Comparison of ENCODE assay signal across 8 cellular contexts in genomic region chr5:150625831-150626746, GRCh38. TPM values are rescaled to one million over a fixed set of nuclear protein-coding genes. Genes with fewer than 3 reads are reported as not detected.
DNase-seq lines count a peak whose midpoint lies in the region; ATAC-seq and TF ChIP-seq lines count a peak whose summit lies in the region.

No MANE protein-coding gene starts in this region.

- H3K27ac ChIP-seq in breast epithelium = peak overlapping the region; percentile 71 to 95
- H3K27ac ChIP-seq in thoracic aorta = peak overlapping the region; percentile 99 to 100

- TF ChIP-seq CTCF in breast epithelium (IDR thresholded peaks at IDR 0.05) (no peak), MCF 10A (IDR thresholded peaks at IDR 0.05; ENCODE audit: unreplicated experiment) (no peak), thoracic aorta (IDR thresholded peaks at IDR 0.05) (no peak)
- TF ChIP-seq CTCF in activated CD8-positive, alpha-beta T cell treated with anti-CD3 and anti-CD28 coated beads for 36 hours (IDR thresholded peaks at IDR 0.05) = no peak

- no peaks in the 10 kb centered on the region for H3K9me3 Mint-ChIP-seq in MCF 10A (ENCODE audit: unreplicated experiment)
- no peaks in the 10 kb centered on the region for H3K9me3 Mint-ChIP-seq in activated CD8-positive, alpha-beta T cell treated with anti-CD3 and anti-CD28 coated beads for 36 hours

- no peaks in the 10 kb centered on the region for H3K4me1 ChIP-seq in breast epithelium
- peaks cover 33 to 72% of the 10 kb centered on the region in 2 donors for H3K4me1 ChIP-seq in thoracic aorta (ENCODE audit: control insufficient read depth in 1 of 2, low read depth in 2 of 2)

- H3K9me3 ChIP-seq in breast epithelium = no peaks in the 10 kb centered on the region
- no peaks in the 10 kb centered on the region for H3K9me3 ChIP-seq in thoracic aorta

- DNase-seq in breast epithelium (ENCODE audit: low spot score in 2 of 2) = no peak
- DNase-seq in MCF 10A (ENCODE audit: unreplicated experiment) = no peak
- peak; percentile 66 for DNase-seq in germinal center (ENCODE audit: low spot score)
- DNase-seq in thoracic aorta (ENCODE audit: low spot score) = no peak
- no peak for DNase-seq in activated CD8-positive, alpha-beta T cell treated with anti-CD3 and anti-CD28 coated beads for 36 hours
- no peak for DNase-seq in LoVo (ENCODE audit: low spot score)

- BruUV-seq in MCF 10A (replicated peaks; lab: Mats Ljungman, UMichigan) = no TSS peak

- no peak for TF ChIP-seq POLR2A in breast epithelium (IDR thresholded peaks at IDR 0.05)

- POLR2A ChIA-PET in MCF 10A (lab: Yijun Ruan, JAX) = interaction anchor here (0.6 kb wide), 1 partner anchor 545 kb away, joined by 3 read pairs; no protein-coding TSS in a partner anchor
- POLR2A ChIA-PET in activated CD8-positive, alpha-beta T cell treated with anti-CD3 and anti-CD28 coated beads for 36 hours (lab: Charles Lee) = no interaction called here

- ATAC-seq in HG03460 (IDR thresholded peaks at IDR 0.05; ENCODE audit: unreplicated experiment) = peak; percentile 53
- no peak for ATAC-seq in thoracic aorta (ENCODE audit: insufficient number of reproducible peaks, low FRiP score, low read depth)
- ATAC-seq in activated CD8-positive, alpha-beta T cell treated with anti-CD3 and anti-CD28 coated beads for 36 hours = no peak
- ATAC-seq in GM21360 (IDR thresholded peaks at IDR 0.05; ENCODE audit: unreplicated experiment) = no peak

- no peaks in the 10 kb centered on the region for H3K27me3 ChIP-seq in breast epithelium
- no peaks in the 10 kb centered on the region for H3K27me3 ChIP-seq in thoracic aorta (replicated peaks; ENCODE audit: insufficient read depth)

- H3K4me3 Mint-ChIP-seq in MCF 10A (ENCODE audit: unreplicated experiment) = no peak overlapping the region
- no peak overlapping the region for H3K4me3 Mint-ChIP-seq in activated CD8-positive, alpha-beta T cell treated with anti-CD3 and anti-CD28 coated beads for 36 hours

- no peaks in the 10 kb centered on the region for H3K36me3 Mint-ChIP-seq in MCF 10A (ENCODE audit: insufficient read depth, unreplicated experiment)
- no peaks in the 10 kb centered on the region for H3K36me3 Mint-ChIP-seq in activated CD8-positive, alpha-beta T cell treated with anti-CD3 and anti-CD28 coated beads for 36 hours (ENCODE audit: low read depth)

- intact Hi-C loops in breast epithelium (cut with DNase I; ENCODE audit: low total_unique reads) (loop anchor here (10.0 kb wide), 1 partner anchor 1161 kb away; no protein-coding TSS in a partner anchor), MCF 10A (cut with micrococcal nuclease) (no loop called here)
- intact Hi-C loops in activated CD8-positive, alpha-beta T cell treated with anti-CD3 and anti-CD28 coated beads for 36 hours (cut with micrococcal nuclease) = no loop called here

- CTCF ChIA-PET in MCF 10A (lab: Yijun Ruan, JAX) = no interaction called here
- CTCF ChIA-PET in activated CD8-positive, alpha-beta T cell treated with anti-CD3 and anti-CD28 coated beads for 36 hours (lab: Charles Lee) = no interaction called here

- H3K27me3 Mint-ChIP-seq in MCF 10A (ENCODE audit: insufficient read depth, unreplicated experiment) = no peaks in the 10 kb centered on the region
- H3K27me3 Mint-ChIP-seq in activated CD8-positive, alpha-beta T cell treated with anti-CD3 and anti-CD28 coated beads for 36 hours = peaks cover 15% of the 10 kb centered on the region

- no peak overlapping the region for H3K27ac Mint-ChIP-seq in MCF 10A (ENCODE audit: low read depth, unreplicated experiment)
- no peak overlapping the region for H3K27ac Mint-ChIP-seq in activated CD8-positive, alpha-beta T cell treated with anti-CD3 and anti-CD28 coated beads for 36 hours

- peak overlapping the region; percentile 67 to 91 (median 74) for H3K4me3 ChIP-seq in breast epithelium
- peak overlapping the region; percentile 94 for H3K4me3 ChIP-seq in thoracic aorta

- H3K36me3 ChIP-seq in breast epithelium (no peaks in the 10 kb centered on the region), thoracic aorta (no peaks in the 10 kb centered on the region)

- H3K4me1 Mint-ChIP-seq in MCF 10A (ENCODE audit: insufficient read depth, unreplicated experiment) = peaks cover 15% of the 10 kb centered on the region
- peaks cover 20% of the 10 kb centered on the region for H3K4me1 Mint-ChIP-seq in activated CD8-positive, alpha-beta T cell treated with anti-CD3 and anti-CD28 coated beads for 36 hours (ENCODE audit: low read depth)

RNA-seq across cellular contexts. Expression of gene SYNPO, which starts 14.4 kb away (rescaled TPM):
- total RNA-seq in breast epithelium (10 to 100 TPM in 2 of 3 donors, 1 to 10 TPM in 1; 6.3 to 22.4 (median 15.4) TPM), MCF 10A (2022) (6.3 and 7.1 TPM in 2 replicates), thoracic aorta (100 to 1,000 TPM; 191 to 226 TPM)
- total RNA-seq in activated CD8-positive, alpha-beta T cell treated with anti-CD3 and anti-CD28 coated beads for 36 hours = under 1 TPM; 0.18 to 0.22 TPM

RNA-seq across cellular contexts. Expression of gene MYOZ3, which starts 35.0 kb away (rescaled TPM):
- total RNA-seq in breast epithelium (under 1 TPM; under 0.01 to 0.33 (median 0.15) TPM), MCF 10A (2022) (not detected in 2 replicates), thoracic aorta (1 to 10 TPM in 1 of 2 donors, under 1 TPM in 1; 0.81 to 2.8 TPM)
- total RNA-seq in activated CD8-positive, alpha-beta T cell treated with anti-CD3 and anti-CD28 coated beads for 36 hours = under 1 TPM; 0.11 to 0.20 TPM

Comparison
In these comparisons a context has a peak if more than half of its experiments do, and no peak if none do; other contexts are left out.
1. RNA of gene SYNPO, which starts 14.4 kb away (total RNA-seq): 191 to 226 TPM in thoracic aorta; 6.3 to 22.4 TPM in breast epithelium, 6.3 to 7.1 TPM in MCF 10A and 0.18 to 0.22 TPM in activated CD8-positive, alpha-beta T cell treated with anti-CD3 and anti-CD28 coated beads for 36 hours; every median in the first group is over 4 times any median in the second.